ENCODE assay signal across 8 cellular contexts in genomic region chr22:41380993-41381328, GRCh38. TPM values are rescaled to one million over a fixed set of nuclear protein-coding genes. Genes with fewer than 3 reads are reported as not detected.
DNase-seq lines count a peak whose midpoint lies in the region; ATAC-seq lines count a peak whose summit lies in the region.

No MANE protein-coding gene starts in this region.

- ATAC-seq in GM21528 (IDR thresholded peaks at IDR 0.05; ENCODE audit: low FRiP score, unreplicated experiment), result peak; percentile 8

- H3K4me1 ChIP-seq in skeletal muscle satellite cell (ENCODE audit: control insufficient read depth, insufficient read depth, low read length), result peaks cover 20% of the 10 kb centered on the region

- H3K9ac ChIP-seq in skeletal muscle satellite cell (ENCODE audit: low read depth, low read length), result peak overlapping the region; percentile 83

- H3K36me3 ChIP-seq in skeletal muscle satellite cell (ENCODE audit: insufficient read depth, low read length), result no peaks in the 10 kb centered on the region

- DNase-seq in GM04503 (ENCODE audit: low read depth), result peak; percentile 85
- DNase-seq in HuH-7 (ENCODE audit: low spot score), result peak; percentile 82
- DNase-seq in amniotic epithelial cell (ENCODE audit: low read depth), result peak; percentile 97
- DNase-seq in stimulated activated naive CD4-positive, alpha-beta T cell treated with Interleukin-2 at 50 U/mL for 16 hours (lab: John Stamatoyannopoulos, UW), result no peak
- DNase-seq in OCI-M1 (lab: John Stamatoyannopoulos, UW), result no peak

- peak overlapping the region; percentile 99 for H3K4me2 ChIP-seq in skeletal muscle satellite cell (ENCODE audit: low read length)

- no peaks in the 10 kb centered on the region for H3K9me3 ChIP-seq in skeletal muscle satellite cell (replicated peaks; ENCODE audit: low read length)

- H3K27me3 ChIP-seq in skeletal muscle satellite cell (ENCODE audit: control insufficient read depth, insufficient read depth, low read length), result peaks cover 14% of the 10 kb centered on the region

- H3K4me3 ChIP-seq in iPS-11a (ENCODE audit: low read depth, low read length), result peak overlapping the region; percentile 50
- peak overlapping the region; percentile 75 for H3K4me3 ChIP-seq in skeletal muscle satellite cell (ENCODE audit: low read length)

RNA-seq across cellular contexts. Expression of gene TEF, which starts 0.8 kb away (rescaled TPM):
- total RNA-seq in skeletal muscle satellite cell (2012; rRNA removed), result 2.5 and 3.1 TPM in 2 replicates

Comparison
In these comparisons a context has a peak if more than half of its experiments do, and no peak if none do; other contexts are left out.
1. DNase-seq: peak in GM04503 (single experiment), HuH-7 (single experiment) and amniotic epithelial cell (single experiment); none in stimulated activated naive CD4-positive, alpha-beta T cell treated with Interleukin-2 at 50 U/mL for 16 hours (single experiment) and OCI-M1 (single experiment).